In the genomic region with DNA sequence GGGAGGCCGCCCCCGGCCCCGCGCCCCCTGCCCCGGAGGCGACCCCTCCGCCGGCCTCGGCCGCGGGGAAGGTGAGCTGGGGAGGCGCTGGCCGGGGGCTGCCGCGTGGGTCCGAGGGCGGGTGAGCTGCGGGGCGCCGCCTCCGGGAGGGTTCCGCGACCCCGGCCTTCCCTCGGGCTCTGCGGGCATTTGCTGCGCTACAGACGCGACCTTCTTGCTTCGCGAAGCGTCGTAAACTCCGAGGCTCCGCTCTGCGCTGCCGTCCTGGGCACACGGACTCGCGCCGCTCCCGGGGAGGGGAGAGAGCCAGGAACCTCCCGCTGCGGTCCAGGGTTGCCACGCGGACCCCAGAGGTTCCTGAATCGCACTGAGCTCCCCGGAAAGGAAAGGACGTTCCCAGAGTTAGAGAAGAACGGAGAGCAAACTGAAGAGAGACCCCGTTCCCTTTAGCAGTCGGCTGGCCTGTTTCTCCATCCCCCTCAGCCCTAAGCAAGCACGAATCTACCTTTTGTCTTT, we compare ENCODE assay signal across 8 cellular contexts. TPM values are rescaled to one million over a fixed set of nuclear protein-coding genes. Genes with fewer than 3 reads are reported as not detected.
DNase-seq lines count a peak whose midpoint lies in the region; ATAC-seq and TF ChIP-seq lines count a peak whose summit lies in the region.

No MANE protein-coding gene starts in this region.

- H2AFZ ChIP-seq in GM23338: 0 out of 2 replicates have a peak overlapping the region, but pooled peaks have one; percentile 80

- no peak for TF ChIP-seq CTCF in GM23338 (conservative IDR thresholded peaks at IDR 0.05; ENCODE audit: low read depth in 2 of 2)

- H3K79me2 ChIP-seq in GM23338 (replicated peaks; ENCODE audit: insufficient read depth): peaks cover 56% of the 10 kb centered on the region

- H3F3A ChIP-seq in GM23338 (replicated peaks; ENCODE audit: low read depth): no peaks in the 10 kb centered on the region

- no peak overlapping the region for H3K27ac ChIP-seq in GM23338 (ENCODE audit: low read depth)
- peak overlapping the region; percentile 52 for H3K27ac ChIP-seq in effector memory CD4-positive, alpha-beta T cell (ENCODE audit: insufficient read depth, low read length, poor library complexity, severe bottlenecking)

- 0 out of 2 replicates have a peak, but pooled peaks cover 5% of the 10 kb centered on the region for H3K36me3 ChIP-seq in GM23338 (ENCODE audit: insufficient read depth)
- peaks cover 18% of the 10 kb centered on the region for H3K36me3 ChIP-seq in effector memory CD4-positive, alpha-beta T cell (ENCODE audit: control insufficient read depth, insufficient read depth, low read length)

- no peaks in the 10 kb centered on the region for H3K9me3 ChIP-seq in effector memory CD4-positive, alpha-beta T cell (ENCODE audit: control insufficient read depth, low read length)

- peaks cover 10% of the 10 kb centered on the region for H3K4me1 ChIP-seq in GM23338 (ENCODE audit: insufficient read depth)
- peaks cover 20% of the 10 kb centered on the region for H3K4me1 ChIP-seq in effector memory CD4-positive, alpha-beta T cell (ENCODE audit: control insufficient read depth, insufficient read depth, low read length, poor library complexity, severe bottlenecking)

- H3K36me3 Mint-ChIP-seq in GM23338 (ENCODE audit: low read depth): peaks cover 32% of the 10 kb centered on the region
- no peaks in the 10 kb centered on the region for H3K36me3 Mint-ChIP-seq in naive B cell

- peaks cover 21% of the 10 kb centered on the region for H3K4me1 Mint-ChIP-seq in GM23338
- H3K4me1 Mint-ChIP-seq in naive B cell: peaks cover 28 to 67% (median 63%) of the 10 kb centered on the region in 3 donors

- peak overlapping the region; percentile 92 for H3K4me3 Mint-ChIP-seq in GM23338
- H3K4me3 Mint-ChIP-seq in naive B cell: peak overlapping the region; percentile 88 to 96 (median 90)

- H4K20me1 ChIP-seq in GM23338 (replicated peaks; ENCODE audit: insufficient read depth): peaks cover 40% of the 10 kb centered on the region

- H3K9me2 ChIP-seq in GM23338 (ENCODE audit: insufficient read depth): no peaks in the 10 kb centered on the region

- H3K27me3 ChIP-seq in GM23338 (ENCODE audit: insufficient read depth): 0 out of 2 replicates have a peak, but pooled peaks cover 12% of the 10 kb centered on the region
- H3K27me3 ChIP-seq in effector memory CD4-positive, alpha-beta T cell (replicated peaks; ENCODE audit: control insufficient read depth, insufficient read depth, low read length, poor library complexity, severe bottlenecking): no peaks in the 10 kb centered on the region

- peaks cover 12% of the 10 kb centered on the region for H3K27me3 Mint-ChIP-seq in GM23338 (ENCODE audit: insufficient read depth, low read depth, poor library complexity)
- H3K27me3 Mint-ChIP-seq in naive B cell: no peaks in the 10 kb centered on the region

- ATAC-seq in GM23338 (peak; percentile 58), naive B cell (ENCODE audit: low read depth in 2 of 2) (peak; percentile 39), GM21786 (IDR thresholded peaks at IDR 0.05; ENCODE audit: unreplicated experiment) (no peak)

- no peaks in the 10 kb centered on the region; the same call in 2 of the 3 replicates for H3K9me3 Mint-ChIP-seq in GM23338
- H3K9me3 Mint-ChIP-seq in naive B cell: no peaks in the 10 kb centered on the region

- DNase-seq in EH (ENCODE audit: low read depth): peak; percentile 21
- DNase-seq in GM23338 (ENCODE audit: low spot score): peak; percentile 56
- DNase-seq in NCI-H69 (lab: John Stamatoyannopoulos, UW): peak; percentile 73
- no peak for DNase-seq in effector memory CD4-positive, alpha-beta T cell
- no peak for DNase-seq in naive B cell
- no peak for DNase-seq in amniotic stem cell (lab: John Stamatoyannopoulos, UW)
- no peak for DNase-seq in midbrain (lab: John Stamatoyannopoulos, UW)

- H3K4me3 ChIP-seq in GM23338: peak overlapping the region; percentile 85
- peak overlapping the region; percentile 81 for H3K4me3 ChIP-seq in effector memory CD4-positive, alpha-beta T cell (ENCODE audit: insufficient read depth, low read depth, low read length, poor library complexity, severe bottlenecking)

- H3K27ac Mint-ChIP-seq in GM23338 (peak overlapping the region; percentile 90), naive B cell (peak overlapping the region in 4 of 6 donors; percentile 69 to 91 (median 76))

- H3K4me2 ChIP-seq in GM23338: peak overlapping the region; percentile 99

TF ChIP-seq in GM23338, 12 proteins besides CTCF, POLR2A, EP300 and RAD21:
- TF ChIP-seq NANOG (IDR thresholded peaks at IDR 0.05; ENCODE audit: borderline replicate concordance) (no peak), POLR2AphosphoS5 (IDR thresholded peaks at IDR 0.05; ENCODE audit: low read depth) (no peak), ZNF114 (CRISPR knock-in tag; IDR thresholded peaks at IDR 0.05) (no peak)

RNA-seq across cellular contexts. Expression of gene SLX9, which starts 0.3 kb away (rescaled TPM):
- total RNA-seq in GM23338 (2014; rRNA removed; shearing (Covaris generic)): 36.3 and 41.5 TPM in 2 replicates
- polyA plus RNA-seq in GM23338 (2016; fragmentation: Nextera tagmentation; extraction: Ambion mirVana): 46.9 and 48.0 TPM in 2 replicates
- polyA plus RNA-seq in naive B cell (ENCODE audit: low read depth in 6 of 6): 10 to 100 TPM in 5 of 6 donors, 1 to 10 TPM in 1; 7.8 to 14.2 (median 12.3) TPM

RNA-seq across cellular contexts. Expression of gene ITGB2, which starts 19.5 kb away (rescaled TPM):
- 0.63 TPM in 1 of 2 replicates, not detected in the other for total RNA-seq in GM23338 (2014; rRNA removed; shearing (Covaris generic))
- polyA plus RNA-seq in GM23338 (2016; fragmentation: Nextera tagmentation; extraction: Ambion mirVana) (0.40 and 0.44 TPM in 2 replicates), naive B cell (ENCODE audit: low read depth in 6 of 6) (100 to 1,000 TPM; 220 to 346 (median 303) TPM)

Comparison
In these comparisons a context has a peak if more than half of its experiments do, and no peak if none do; other contexts are left out.
1. DNase-seq: peak in EH (single experiment), GM23338 (single experiment) and NCI-H69 (single experiment); none in effector memory CD4-positive, alpha-beta T cell (0 of 3), naive B cell (single experiment), amniotic stem cell (single experiment) and midbrain (single experiment).
2. RNA of gene ITGB2, which starts 19.5 kb away (polyA plus RNA-seq): 220 to 346 TPM in naive B cell; 0.40 to 0.44 TPM in GM23338; every median in the first group is over 100 times any median in the second.